ENCODE assay signal across 22 cellular contexts in the genomic region with DNA sequence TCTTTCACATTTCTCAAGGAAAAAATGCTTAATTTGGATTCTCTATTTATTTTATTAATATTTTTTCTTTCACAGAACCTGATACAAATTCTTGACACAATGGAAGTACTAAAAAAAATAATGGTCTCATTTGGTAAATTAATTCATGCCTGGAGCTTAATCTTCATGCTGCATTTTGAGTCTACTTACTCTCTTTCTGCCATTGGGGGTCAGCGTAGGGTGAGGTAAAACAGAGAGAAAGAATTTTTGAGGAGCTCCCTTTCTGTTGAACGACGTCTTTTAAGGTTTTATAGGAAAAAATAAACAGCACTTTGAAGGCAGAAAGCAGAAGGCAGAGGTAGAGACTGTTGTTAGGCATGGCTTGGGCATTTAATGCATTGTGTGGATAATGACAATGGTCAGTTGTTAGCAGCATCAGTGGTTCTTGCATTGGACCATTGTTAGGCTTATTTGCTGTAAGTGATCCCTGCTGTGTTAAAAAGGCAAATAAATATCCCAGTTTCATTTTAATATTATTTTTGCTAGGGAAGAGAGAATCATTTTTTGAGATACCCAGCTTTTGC.
DNase-seq lines count a peak whose midpoint lies in the region; ATAC-seq and TF ChIP-seq lines count a peak whose summit lies in the region.
"Had no signal": no experiment of that assay in that cellular context is flagged by ENCODE, and none has a peak within 500 bp of the region (broad histone marks: within the 10 kb centered on the region; RNA-seq: fewer than 3 reads in every experiment).

No MANE protein-coding gene starts in this region.

- no peak overlapping the region for H3K9ac ChIP-seq in Loucy (ENCODE audit: low read depth, low read length, poor library complexity, severe bottlenecking)
- H3K9ac ChIP-seq in mesendoderm (ENCODE audit: low read length) = no peak overlapping the region
- H3K9ac ChIP-seq: KMS-11 had no signal

- peaks cover 4% of the 10 kb centered on the region; the same call in 2 of the 3 replicates for H3K9me3 Mint-ChIP-seq in GM23338

- no peak overlapping the region for H2BK15ac ChIP-seq in mesendoderm (replicated peaks; ENCODE audit: low read depth)

- H3K36me3 Mint-ChIP-seq in GM23338 (ENCODE audit: low read depth) = peaks cover 6% of the 10 kb centered on the region; the same call in 2 of the 3 replicates
- H3K36me3 Mint-ChIP-seq: activated naive CD8-positive, alpha-beta T cell had no signal

- H3K9me2 ChIP-seq in GM23338 (ENCODE audit: insufficient read depth) = peaks cover 6% of the 10 kb centered on the region; the same call in 1 of the 2 replicates
- no peaks in the 10 kb centered on the region for H3K9me2 ChIP-seq in Loucy (replicated peaks; ENCODE audit: low read depth, low read length)

- H3K4me3 Mint-ChIP-seq in GM23338 = no peak overlapping the region
- H3K4me3 Mint-ChIP-seq: activated CD4-positive, alpha-beta T cell treated with anti-CD3 and anti-CD28 coated beads, Interleukin-2, amount 10 ng/mL, durations not matched to agents 7 days and 5 days; activated naive CD8-positive, alpha-beta T cell; central memory CD8-positive, alpha-beta T cell; stimulated activated naive CD8-positive, alpha-beta T cell treated with anti-CD3 and anti-CD28 coated beads, Interleukin-15, amount 100 ng/mL, for 72 hours; T-helper 1 cell treated with Interleukin-12 subunit alpha and Interleukin-12 subunit beta and Interleukin-4 antibody, amounts not matched to agents 30 μg/mL and 1 μg/mL, for 36 hours had no signal

- TF ChIP-seq CTCF in GM23338 (conservative IDR thresholded peaks at IDR 0.05; ENCODE audit: low read depth in 2 of 2) (peak; percentile 24 to 29; a peak in 3 of 4 replicates), Loucy (conservative IDR thresholded peaks at IDR 0.05; ENCODE audit: low read length) (peak; percentile 20; the same call in 1 of the 2 replicates), RWPE1 (conservative IDR thresholded peaks at IDR 0.05; ENCODE audit: low read depth) (no peak)

- H4K8ac ChIP-seq in mesendoderm (ENCODE audit: low read depth, low read length) = no peak overlapping the region

- CTCF ChIA-PET in RWPE1 (lab: Yijun Ruan, JAX) = interaction anchor here (0.8 kb wide), 1 partner anchor 26 kb away, joined by 4 read pairs; no protein-coding TSS in a partner anchor

- H3F3A ChIP-seq in GM23338 (replicated peaks; ENCODE audit: low read depth) (no peaks in the 10 kb centered on the region), Loucy (ENCODE audit: low read depth) (no peaks in the 10 kb centered on the region)

- no peak overlapping the region for H4K5ac ChIP-seq in mesendoderm (ENCODE audit: low read length)

- H3K4ac ChIP-seq in mesendoderm (ENCODE audit: low read depth, low read length) = no peak overlapping the region

- no peaks in the 10 kb centered on the region for H3K9me3 ChIP-seq in Loucy (ENCODE audit: insufficient read depth, low read depth, low read length)
- H3K9me3 ChIP-seq: SJSA1 had no signal

- no peaks in the 10 kb centered on the region for H3K36me3 ChIP-seq in GM23338 (ENCODE audit: insufficient read depth)
- H3K36me3 ChIP-seq in Loucy (ENCODE audit: insufficient read depth, low read length) = no peaks in the 10 kb centered on the region
- no peaks in the 10 kb centered on the region for H3K36me3 ChIP-seq in mesendoderm (ENCODE audit: control insufficient read depth, insufficient read depth, low read length)
- H3K36me3 ChIP-seq: heart left ventricle, right atrium auricular region, SJSA1, tibial nerve had no signal

- no peaks in the 10 kb centered on the region for H3K79me1 ChIP-seq in mesendoderm (ENCODE audit: low read length)

- no peaks in the 10 kb centered on the region for H3K27me3 Mint-ChIP-seq in GM23338 (ENCODE audit: insufficient read depth, low read depth, poor library complexity)
- H3K27me3 Mint-ChIP-seq: activated CD4-positive, alpha-beta T cell treated with anti-CD3 and anti-CD28 coated beads, Interleukin-2, amount 10 ng/mL, durations not matched to agents 7 days and 5 days; activated naive CD8-positive, alpha-beta T cell; central memory CD8-positive, alpha-beta T cell; stimulated activated naive CD8-positive, alpha-beta T cell treated with anti-CD3 and anti-CD28 coated beads, Interleukin-15, amount 100 ng/mL, for 72 hours had no signal

- H3K27me3 ChIP-seq in GM23338 (ENCODE audit: insufficient read depth) = no peaks in the 10 kb centered on the region
- H3K27me3 ChIP-seq in Loucy (ENCODE audit: insufficient read depth, low read length, poor library complexity, severe bottlenecking) = no peaks in the 10 kb centered on the region
- H3K27me3 ChIP-seq in mesendoderm (ENCODE audit: insufficient read depth, low read length, poor library complexity) = no peaks in the 10 kb centered on the region
- H3K27me3 ChIP-seq: heart left ventricle, right atrium auricular region, SJSA1, tibial nerve had no signal

- no peak overlapping the region for H3K56ac ChIP-seq in mesendoderm (ENCODE audit: low read length)

- H3K4me3 ChIP-seq in GM23338 = no peak overlapping the region
- H3K4me3 ChIP-seq in Loucy (ENCODE audit: low read length, poor library complexity, severe bottlenecking) = no peak overlapping the region
- H3K4me3 ChIP-seq in mesendoderm (ENCODE audit: low read length) = no peak overlapping the region
- H3K4me3 ChIP-seq: heart left ventricle, right atrium auricular region, SJSA1, tibial nerve had no signal

- H2BK5ac ChIP-seq in mesendoderm (ENCODE audit: low read length) = no peak overlapping the region

- H4K20me1 ChIP-seq in GM23338 (replicated peaks; ENCODE audit: insufficient read depth) = no peaks in the 10 kb centered on the region
- no peaks in the 10 kb centered on the region for H4K20me1 ChIP-seq in Loucy (ENCODE audit: insufficient read depth, low read length, poor library complexity, severe bottlenecking)

- H3K4me2 ChIP-seq in GM23338 = peak overlapping the region; percentile 58
- H3K4me2 ChIP-seq in Loucy (ENCODE audit: low read depth, low read length, poor library complexity, severe bottlenecking) = no peak overlapping the region
- H3K4me2 ChIP-seq in mesendoderm (ENCODE audit: low read length) = no peak overlapping the region
- H3K4me2 ChIP-seq: KMS-11 had no signal

- no peak overlapping the region for H3K27ac ChIP-seq in GM23338 (ENCODE audit: low read depth)
- H3K27ac ChIP-seq in mesendoderm (ENCODE audit: low read depth, low read length) = no peak overlapping the region
- H3K27ac ChIP-seq in RWPE1 = no peak overlapping the region
- H3K27ac ChIP-seq: epithelial cell of prostate, heart left ventricle, KMS-11, right atrium auricular region, SJSA1, tibial nerve had no signal

- no peak overlapping the region for H3K18ac ChIP-seq in mesendoderm (ENCODE audit: low read length)

- H2AK5ac ChIP-seq in mesendoderm (ENCODE audit: low read length) = no peak overlapping the region

- POLR2A ChIA-PET in RWPE1 (lab: Yijun Ruan, JAX; ENCODE audit: low non-redundant PET) = no interaction called here

- no peak overlapping the region for H2BK120ac ChIP-seq in mesendoderm (ENCODE audit: low read depth, low read length)

- H3K27ac Mint-ChIP-seq in GM23338 = no peak overlapping the region
- H3K27ac Mint-ChIP-seq: activated CD4-positive, alpha-beta T cell treated with anti-CD3 and anti-CD28 coated beads, Interleukin-2, amount 10 ng/mL, durations not matched to agents 7 days and 5 days; activated naive CD8-positive, alpha-beta T cell; stimulated activated naive CD8-positive, alpha-beta T cell treated with anti-CD3 and anti-CD28 coated beads, Interleukin-15, amount 100 ng/mL, for 72 hours; T-helper 1 cell treated with Interleukin-12 subunit alpha and Interleukin-12 subunit beta and Interleukin-4 antibody, amounts not matched to agents 30 μg/mL and 1 μg/mL, for 36 hours had no signal

- no CpG with 5 or more reads among the region's 3 CpGs for WGBS in mesendoderm (ENCODE audit: extremely low coverage, insufficient coverage, low lambda C conversion rate)

- ATAC-seq in GM23338 = peak; percentile 90
- ATAC-seq in GM18517 (IDR thresholded peaks at IDR 0.05; ENCODE audit: unreplicated experiment) = no peak
- ATAC-seq: heart left ventricle; stimulated activated naive CD8-positive, alpha-beta T cell treated with anti-CD3 and anti-CD28 coated beads, Interleukin-15, amount 100 ng/mL, for 72 hours had no signal

- no peak overlapping the region for H3K23ac ChIP-seq in mesendoderm (ENCODE audit: low read length)

- no peak overlapping the region for H2AFZ ChIP-seq in GM23338
- no peak overlapping the region for H2AFZ ChIP-seq in Loucy (ENCODE audit: low read length)

- DNase-seq in GM23338 (ENCODE audit: low spot score) (peak; percentile 45), NCI-H748 treated with DMSO at 0.1 percent for 48 hours (lab: John Stamatoyannopoulos, UW) (peak; percentile 70), mesendoderm (peak; percentile 17), putamen (ENCODE audit: low spot score) (no peak), RWPE1 (ENCODE audit: low spot score) (no peak), retina (no peak)
- DNase-seq: activated CD4-positive, alpha-beta T cell treated with anti-CD3 and anti-CD28 coated beads, Interleukin-2, amount 10 ng/mL, durations not matched to agents 7 days and 5 days; heart left ventricle; NK-92 treated with Interleukin-12 subunit alpha and Interleukin-12 subunit beta, amount 100 ng/mL, for 24 hours; occipital lobe; stimulated activated CD4-positive, alpha-beta T cell treated with anti-CD3 and anti-CD28 coated beads, Interleukin-12 subunit alpha, Interleukin-12 subunit beta, amount 100 ng/mL, for 4 hours; stimulated activated naive CD8-positive, alpha-beta T cell treated with anti-CD3 and anti-CD28 coated beads, Interleukin-15, amount 100 ng/mL, for 72 hours had no signal

- H3K79me2 ChIP-seq in GM23338 (replicated peaks; ENCODE audit: insufficient read depth) (no peaks in the 10 kb centered on the region), Loucy (ENCODE audit: insufficient read depth, low read length) (no peaks in the 10 kb centered on the region), mesendoderm (ENCODE audit: control insufficient read depth, insufficient read depth, low read length) (no peaks in the 10 kb centered on the region)

- peaks cover 13% of the 10 kb centered on the region for H3K4me1 Mint-ChIP-seq in GM23338
- H3K4me1 Mint-ChIP-seq: activated CD4-positive, alpha-beta T cell treated with anti-CD3 and anti-CD28 coated beads, Interleukin-2, amount 10 ng/mL, durations not matched to agents 7 days and 5 days; central memory CD8-positive, alpha-beta T cell; stimulated activated naive CD8-positive, alpha-beta T cell treated with anti-CD3 and anti-CD28 coated beads, Interleukin-15, amount 100 ng/mL, for 72 hours had no signal

- H3K4me1 ChIP-seq in GM23338 (ENCODE audit: insufficient read depth) = peaks cover 16% of the 10 kb centered on the region
- H3K4me1 ChIP-seq in Loucy (ENCODE audit: insufficient read depth, low read length, poor library complexity, severe bottlenecking) = no peaks in the 10 kb centered on the region
- no peaks in the 10 kb centered on the region for H3K4me1 ChIP-seq in mesendoderm (ENCODE audit: control insufficient read depth, low read depth, low read length)
- H3K4me1 ChIP-seq: heart left ventricle, right atrium auricular region, SJSA1, tibial nerve had no signal

TF ChIP-seq in GM23338, 12 proteins besides CTCF, POLR2A, EP300 and RAD21:
- TF ChIP-seq STAT1 (IDR thresholded peaks at IDR 0.05; ENCODE audit: unreplicated experiment) (no peak), NANOG (IDR thresholded peaks at IDR 0.05; ENCODE audit: borderline replicate concordance) (peak; percentile 68)

Comparison
In these comparisons a context has a peak if more than half of its experiments do, and no peak if none do; other contexts are left out.
1. DNase-seq: peak in GM23338 (single experiment), NCI-H748 treated with DMSO at 0.1 percent for 48 hours (single experiment) and mesendoderm (single experiment); none in putamen (single experiment), RWPE1 (single experiment) and retina (single experiment).